ENCODE assay signal across 22 cellular contexts in the genomic region with DNA sequence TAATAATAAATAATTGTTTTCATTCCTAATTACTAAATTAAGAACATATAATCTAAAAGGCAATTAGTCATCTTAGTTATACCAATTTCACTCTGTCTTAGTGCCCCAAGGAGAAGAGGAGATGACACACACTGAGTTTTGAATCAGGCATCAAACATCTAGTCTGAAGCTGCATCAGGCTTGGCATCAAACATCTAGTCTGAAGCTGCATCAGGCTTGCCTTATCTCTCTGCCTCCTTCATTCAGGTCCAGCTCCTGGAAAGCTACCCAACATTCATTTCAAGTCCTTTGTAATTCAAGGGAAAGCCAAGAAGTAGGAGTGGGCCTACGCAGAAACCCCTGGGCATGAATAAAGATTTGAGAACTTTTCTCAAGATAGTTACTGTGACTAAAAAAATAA.
DNase-seq lines count a peak whose midpoint lies in the region; TF ChIP-seq lines count a peak whose summit lies in the region.
"Had no signal": no experiment of that assay in that cellular context is flagged by ENCODE, and none has a peak within 500 bp of the region (broad histone marks: within the 10 kb centered on the region; RNA-seq: fewer than 3 reads in every experiment).

No MANE protein-coding gene starts in this region.

- H3K9me3 Mint-ChIP-seq in neural crest cell = peaks cover 21% of the 10 kb centered on the region
- H3K9me3 Mint-ChIP-seq in mesothelial cell of epicardium = peaks cover 5% of the 10 kb centered on the region
- H3K9me3 Mint-ChIP-seq: natural killer cell had no signal

- no peaks in the 10 kb centered on the region for H3K9me3 ChIP-seq in MG63
- H3K9me3 ChIP-seq: lower lobe of right lung had no signal

- H3K4me3 Mint-ChIP-seq in neural crest cell = no peak overlapping the region
- no peak overlapping the region for H3K4me3 Mint-ChIP-seq in mesothelial cell of epicardium
- H3K4me3 Mint-ChIP-seq: activated CD4-positive, alpha-beta T cell treated with anti-CD3 and anti-CD28 coated beads for 36 hours; natural killer cell; stimulated activated effector memory CD8-positive, alpha-beta T cell treated with anti-CD3 and anti-CD28 coated beads, Interleukin-12 subunit alpha, Interleukin-12 subunit beta, amount 100 ng/mL, for 72 hours had no signal

- H3K4me3 ChIP-seq in MG63 = no peak overlapping the region
- no peak overlapping the region for H3K4me3 ChIP-seq in epithelial cell of esophagus (ENCODE audit: low read length)
- H3K4me3 ChIP-seq in dorsolateral prefrontal cortex = no peak overlapping the region
- H3K4me3 ChIP-seq: lower lobe of right lung had no signal

- H3K36me3 ChIP-seq in MG63 = peaks cover 6% of the 10 kb centered on the region
- H3K36me3 ChIP-seq: lower lobe of right lung had no signal

- intact Hi-C loops in dorsolateral prefrontal cortex (cut with DNase I) = no loop called here

- H3K27ac Mint-ChIP-seq in neural crest cell (ENCODE audit: unreplicated experiment) (peak overlapping the region; percentile 70), mesothelial cell of epicardium (no peak overlapping the region)
- H3K27ac Mint-ChIP-seq: activated CD4-positive, alpha-beta T cell treated with anti-CD3 and anti-CD28 coated beads for 36 hours; activated naive CD4-positive, alpha-beta T cell treated with anti-CD3 and anti-CD28 coated beads, Interleukin-2, amount 50 U/mL, for 72 hours; natural killer cell; stimulated activated effector memory CD8-positive, alpha-beta T cell treated with anti-CD3 and anti-CD28 coated beads, Interleukin-12 subunit alpha, Interleukin-12 subunit beta, amount 100 ng/mL, for 72 hours had no signal

- no peaks in the 10 kb centered on the region for H3K27me3 Mint-ChIP-seq in neural crest cell (ENCODE audit: low read depth)
- H3K27me3 Mint-ChIP-seq in mesothelial cell of epicardium (ENCODE audit: low read depth) = no peaks in the 10 kb centered on the region
- H3K27me3 Mint-ChIP-seq: progenitor cell of endocrine pancreas had no signal

- H3K27ac ChIP-seq in dorsolateral prefrontal cortex = no peak overlapping the region
- H3K27ac ChIP-seq: lower lobe of right lung had no signal

- H3K27me3 ChIP-seq in MG63 (no peaks in the 10 kb centered on the region), dorsolateral prefrontal cortex (no peaks in the 10 kb centered on the region)

- peaks cover 16% of the 10 kb centered on the region for H3K36me3 Mint-ChIP-seq in neural crest cell (ENCODE audit: low read depth)
- peaks cover 9% of the 10 kb centered on the region for H3K36me3 Mint-ChIP-seq in mesothelial cell of epicardium
- H3K36me3 Mint-ChIP-seq: natural killer cell; stimulated activated effector memory CD8-positive, alpha-beta T cell treated with anti-CD3 and anti-CD28 coated beads, Interleukin-12 subunit alpha, Interleukin-12 subunit beta, amount 100 ng/mL, for 72 hours had no signal

- peaks cover 37% of the 10 kb centered on the region for H3K4me1 Mint-ChIP-seq in neural crest cell
- H3K4me1 Mint-ChIP-seq in mesothelial cell of epicardium = peaks cover 26% of the 10 kb centered on the region
- H3K4me1 Mint-ChIP-seq: activated CD4-positive, alpha-beta T cell treated with anti-CD3 and anti-CD28 coated beads for 36 hours; natural killer cell; stimulated activated effector memory CD8-positive, alpha-beta T cell treated with anti-CD3 and anti-CD28 coated beads, Interleukin-12 subunit alpha, Interleukin-12 subunit beta, amount 100 ng/mL, for 72 hours had no signal

- DNase-seq in ELR (ENCODE audit: low read depth) = peak; percentile 53
- peak; percentile 28 for DNase-seq in MG63
- peak; percentile 55 for DNase-seq in epithelial cell of esophagus (ENCODE audit: low read depth)
- no peak for DNase-seq in neural crest cell (ENCODE audit: low read depth, low spot score)
- DNase-seq in NCI-H1436 (lab: John Stamatoyannopoulos, UW) = no peak
- no peak for DNase-seq in dorsolateral prefrontal cortex
- no peak for DNase-seq in stimulated activated CD4-positive, alpha-beta T cell treated with anti-CD3 and anti-CD28 coated beads, Interleukin-1b, Interleukin-23, amount 100 ng/mL, for 48 hours
- no peak for DNase-seq in mesothelial cell of epicardium (ENCODE audit: low spot score in 2 of 2, unreplicated experiment in 2 of 2)
- DNase-seq: ACHN; activated CD4-positive, alpha-beta T cell treated with anti-CD3 and anti-CD28 coated beads for 36 hours; C1 segment of cervical spinal cord; cortex of kidney; Kasumi-1; kidney; lower lobe of right lung; natural killer cell; NCI-H1092 treated with DMSO at 0.1 percent for 48 hours; NCI-H2107; NCI-H69 had no signal

- TF ChIP-seq CTCF in epithelial cell of esophagus (IDR thresholded peaks at IDR 0.05; ENCODE audit: insufficient read depth, low read depth, low read length, missing control alignments) (no peak), neural crest cell (conservative IDR thresholded peaks at IDR 0.05) (no peak), dorsolateral prefrontal cortex (IDR thresholded peaks at IDR 0.05 in 54 of 56, conservative IDR thresholded peaks at IDR 0.05 in 2 of 56; ENCODE audit: low read depth in 1 of 56, partially characterized antibody in 56 of 56) (no peak), mesothelial cell of epicardium (IDR thresholded peaks at IDR 0.05; ENCODE audit: unreplicated experiment) (no peak)

Comparison
In these comparisons a context has a peak if more than half of its experiments do, and no peak if none do; other contexts are left out.
1. DNase-seq: peak in ELR (single experiment), MG63 (single experiment) and epithelial cell of esophagus (single experiment); none in neural crest cell (single experiment), NCI-H1436 (single experiment), dorsolateral prefrontal cortex (0 of 10), stimulated activated CD4-positive, alpha-beta T cell treated with anti-CD3 and anti-CD28 coated beads, Interleukin-1b, Interleukin-23, amount 100 ng/mL, for 48 hours (single experiment) and mesothelial cell of epicardium (0 of 2).